In genomic region chr3:141368062-141368924, GRCh38 we compare ENCODE assay signal across 8 cellular contexts. TPM values are rescaled to one million over a fixed set of nuclear protein-coding genes. Genes with fewer than 3 reads are reported as not detected.
DNase-seq lines count a peak whose midpoint lies in the region; ATAC-seq and TF ChIP-seq lines count a peak whose summit lies in the region.

ZBTB38 (plus strand) TSS chr3:141368504; CDS start chr3:141442389, 73,885 bp downstream.

- H3K9me3 ChIP-seq in left lung, result no peaks in the 10 kb centered on the region

- ATAC-seq in activated CD4-positive, alpha-beta T cell treated with anti-CD3 and anti-CD28 coated beads for 36 hours, result no peak
- ATAC-seq in left lung (peak; percentile 89), HG03378 (IDR thresholded peaks at IDR 0.05; ENCODE audit: unreplicated experiment) (no peak)
- ATAC-seq in stimulated activated naive B cell treated with anti-CD40 and anti-IgM and Interleukin-4, amounts not matched to agents 10 μg/mL and 1 μg/mL and 100 μg/mL, for 72 hours (replicated peaks), result no peak

- peak within 1 kb of the TSS; percentile 85 to 97 for H3K27ac ChIP-seq in left lung

- no peak for TF ChIP-seq CTCF in left lung (IDR thresholded peaks at IDR 0.05)

- H3K4me3 ChIP-seq in left lung, result peak within 1 kb of the TSS; percentile 20 to 39

- H3K36me3 Mint-ChIP-seq in activated CD4-positive, alpha-beta T cell treated with anti-CD3 and anti-CD28 coated beads for 36 hours (ENCODE audit: low read depth), result no peaks in the 10 kb centered on the region
- H3K36me3 Mint-ChIP-seq in stimulated activated naive B cell treated with anti-CD40 and anti-IgM and Interleukin-4, amounts not matched to agents 10 μg/mL and 1 μg/mL and 100 μg/mL, for 72 hours, result peaks cover 2 to 7% of the 10 kb centered on the region in 2 donors

- no peaks in the 10 kb centered on the region for H3K9me3 Mint-ChIP-seq in activated CD4-positive, alpha-beta T cell treated with anti-CD3 and anti-CD28 coated beads for 36 hours (ENCODE audit: low read depth)
- peaks cover 0 to 2% of the 10 kb centered on the region in 2 donors for H3K9me3 Mint-ChIP-seq in stimulated activated naive B cell treated with anti-CD40 and anti-IgM and Interleukin-4, amounts not matched to agents 10 μg/mL and 1 μg/mL and 100 μg/mL, for 72 hours

- H3K36me3 ChIP-seq in left lung, result no peaks in the 10 kb centered on the region

- peaks cover 25% of the 10 kb centered on the region for H3K4me1 Mint-ChIP-seq in activated CD4-positive, alpha-beta T cell treated with anti-CD3 and anti-CD28 coated beads for 36 hours
- H3K4me1 Mint-ChIP-seq in stimulated activated naive B cell treated with anti-CD40 and anti-IgM and Interleukin-4, amounts not matched to agents 10 μg/mL and 1 μg/mL and 100 μg/mL, for 72 hours, result peaks cover 25 to 48% of the 10 kb centered on the region in 2 donors

- DNase-seq in activated CD4-positive, alpha-beta T cell treated with anti-CD3 and anti-CD28 coated beads for 36 hours, result no peak
- no peak for DNase-seq in activated CD4-positive, alpha-beta T cell treated with anti-CD3 and anti-CD28 coated beads for 4 hours
- DNase-seq in RPMI7951 (ENCODE audit: low read depth), result peak; percentile 99
- DNase-seq in dermis microvascular lymphatic vessel endothelial cell (ENCODE audit: low read depth in 2 of 2), result peak; percentile 77 to 93
- DNase-seq in left lung, result peak; percentile 92 to 95
- no peak for DNase-seq in stimulated activated naive B cell treated with anti-CD40 and anti-IgM and Interleukin-4, amounts not matched to agents 10 μg/mL and 1 μg/mL and 100 μg/mL, for 72 hours
- DNase-seq in activated CD8-positive, alpha-beta memory T cell treated with anti-CD3 and anti-CD28 coated beads for 24 hours, result no peak

- H3K27me3 ChIP-seq in left lung, result no peaks in the 10 kb centered on the region

- POLR2A ChIA-PET in activated CD4-positive, alpha-beta T cell treated with anti-CD3 and anti-CD28 coated beads for 36 hours (lab: Charles Lee), result no interaction called here

- CTCF ChIA-PET in activated CD4-positive, alpha-beta T cell treated with anti-CD3 and anti-CD28 coated beads for 36 hours (lab: Charles Lee), result interaction anchor here (0.7 to 2.9 kb wide), 7 partner anchors 22 to 260 kb away, joined by 3 to 16 read pairs (median 3); no protein-coding TSS in a partner anchor

- no peak within 1 kb of the TSS for H3K4me3 Mint-ChIP-seq in activated CD4-positive, alpha-beta T cell treated with anti-CD3 and anti-CD28 coated beads for 36 hours
- peak within 1 kb of the TSS in 1 of 2 donors; percentile 59 for H3K4me3 Mint-ChIP-seq in stimulated activated naive B cell treated with anti-CD40 and anti-IgM and Interleukin-4, amounts not matched to agents 10 μg/mL and 1 μg/mL and 100 μg/mL, for 72 hours

- intact Hi-C loops in activated CD4-positive, alpha-beta T cell treated with anti-CD3 and anti-CD28 coated beads for 36 hours (cut with DNase I, micrococcal nuclease), result no loop called here
- intact Hi-C loops in left lung (cut with DNase I), result no loop called here

- H3K4me1 ChIP-seq in left lung, result peaks cover 31 to 53% of the 10 kb centered on the region in 2 donors

- no peak within 1 kb of the TSS for H3K27ac Mint-ChIP-seq in activated CD4-positive, alpha-beta T cell treated with anti-CD3 and anti-CD28 coated beads for 36 hours
- H3K27ac Mint-ChIP-seq in stimulated activated naive B cell treated with anti-CD40 and anti-IgM and Interleukin-4, amounts not matched to agents 10 μg/mL and 1 μg/mL and 100 μg/mL, for 72 hours, result peak within 1 kb of the TSS; percentile 88

- no peaks in the 10 kb centered on the region for H3K27me3 Mint-ChIP-seq in activated CD4-positive, alpha-beta T cell treated with anti-CD3 and anti-CD28 coated beads for 36 hours
- H3K27me3 Mint-ChIP-seq in stimulated activated naive B cell treated with anti-CD40 and anti-IgM and Interleukin-4, amounts not matched to agents 10 μg/mL and 1 μg/mL and 100 μg/mL, for 72 hours, result peaks cover 0 to 4% of the 10 kb centered on the region in 2 donors

RNA-seq across cellular contexts. Expression of gene ZBTB38, which starts in this region (rescaled TPM):
- total RNA-seq in activated CD4-positive, alpha-beta T cell treated with anti-CD3 and anti-CD28 coated beads for 36 hours, result 10 to 100 TPM; 21.3 to 22.0 TPM
- 127 and 162 TPM in 2 replicates for total RNA-seq in RPMI7951 (2014; rRNA removed; shearing (Covaris generic))
- total RNA-seq in dermis microvascular lymphatic vessel endothelial cell (53.9 and 87.4 TPM in 2 replicates), left lung (10 to 100 TPM; 84.0 to 91.4 TPM)

Comparison
In these comparisons a context has a peak if more than half of its experiments do, and no peak if none do; other contexts are left out.
1. DNase-seq: peak in RPMI7951 (single experiment), dermis microvascular lymphatic vessel endothelial cell (2 of 2) and left lung (2 of 2); none in activated CD4-positive, alpha-beta T cell treated with anti-CD3 and anti-CD28 coated beads for 36 hours (single experiment), activated CD4-positive, alpha-beta T cell treated with anti-CD3 and anti-CD28 coated beads for 4 hours (0 of 2), stimulated activated naive B cell treated with anti-CD40 and anti-IgM and Interleukin-4, amounts not matched to agents 10 μg/mL and 1 μg/mL and 100 μg/mL, for 72 hours (single experiment) and activated CD8-positive, alpha-beta memory T cell treated with anti-CD3 and anti-CD28 coated beads for 24 hours (single experiment).